In the genomic region with DNA sequence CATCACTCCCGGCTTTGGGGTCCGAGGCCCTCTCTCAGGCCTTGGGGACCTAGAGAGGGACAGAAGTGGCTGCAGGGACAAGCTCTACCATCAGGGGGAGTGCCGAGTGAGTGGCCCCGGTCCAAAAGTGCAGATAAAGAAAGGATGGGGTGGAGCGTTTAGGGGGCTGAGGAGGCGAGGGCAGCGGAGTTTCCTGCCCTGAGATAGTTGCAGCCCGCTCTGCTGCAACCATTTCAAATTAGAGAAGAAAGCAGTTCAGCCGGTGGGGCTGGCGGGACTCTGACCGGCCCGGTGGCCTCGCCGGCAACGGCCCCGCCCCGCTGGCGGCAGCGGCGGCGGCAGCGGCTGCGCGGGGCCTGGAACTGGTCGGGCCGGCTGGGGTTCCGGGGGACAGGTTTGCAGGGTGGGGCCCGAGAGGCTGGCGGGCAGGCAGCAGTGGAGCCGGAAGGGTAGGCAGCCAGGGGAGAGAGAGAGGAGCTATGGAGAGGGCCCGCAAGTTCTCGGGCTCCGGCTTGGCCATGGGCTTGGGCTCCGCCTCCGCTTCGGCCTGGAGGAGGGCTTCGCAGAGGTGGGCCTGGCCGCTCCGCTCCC, we compare ENCODE assay signal across 8 cellular contexts. TPM values are rescaled to one million over a fixed set of nuclear protein-coding genes. Genes with fewer than 3 reads are reported as not detected.
DNase-seq lines count a peak whose midpoint lies in the region; ATAC-seq and TF ChIP-seq lines count a peak whose summit lies in the region.

No MANE protein-coding gene starts in this region.

- H2AFZ ChIP-seq in MM.1S (ENCODE audit: low read length), result peak overlapping the region; percentile 82

- peaks cover 24% of the 10 kb centered on the region for H3K4me1 ChIP-seq in MM.1S (ENCODE audit: low read length)

- H3K36me3 ChIP-seq in MM.1S (replicated peaks; ENCODE audit: insufficient read depth, low read length), result no peaks in the 10 kb centered on the region

- H3K4me2 ChIP-seq in MM.1S (ENCODE audit: low read depth, low read length), result peak overlapping the region; percentile 82

- H3K9me2 ChIP-seq in MM.1S (replicated peaks; ENCODE audit: insufficient read depth, low read length), result no peaks in the 10 kb centered on the region

- ATAC-seq in GM21576 (IDR thresholded peaks at IDR 0.05; ENCODE audit: unreplicated experiment) (peak; percentile 36), left colon (peak; percentile 41)

- H4K20me1 ChIP-seq in MM.1S (ENCODE audit: insufficient read depth, low read length), result no peaks in the 10 kb centered on the region

- H3F3A ChIP-seq in MM.1S (ENCODE audit: insufficient read depth, low read length), result peaks cover 15% of the 10 kb centered on the region; the same call in 1 of the 2 replicates

- intact Hi-C loops in left colon (cut with DNase I, micrococcal nuclease), result no loop called here

- H3K9me3 ChIP-seq in MM.1S (replicated peaks; ENCODE audit: insufficient read depth, low read length), result no peaks in the 10 kb centered on the region

- peak overlapping the region; percentile 46; the same call in 1 of the 2 replicates for H3K9ac ChIP-seq in MM.1S (ENCODE audit: low read length)

- peak; percentile 58 for TF ChIP-seq CTCF in MM.1S (IDR thresholded peaks at IDR 0.05; ENCODE audit: low read length)
- TF ChIP-seq CTCF in cardiac fibroblast (IDR thresholded peaks at IDR 0.05; ENCODE audit: low read depth, low read length), result peak; percentile 75

- no peak overlapping the region for H3K27ac ChIP-seq in MM.1S (ENCODE audit: low read length)

- H3K79me2 ChIP-seq in MM.1S (ENCODE audit: low read length), result peaks cover 19% of the 10 kb centered on the region

- H3K27me3 ChIP-seq in MM.1S (replicated peaks; ENCODE audit: insufficient read depth, low read length), result no peaks in the 10 kb centered on the region

- peak; percentile 26 for DNase-seq in DMS153 treated with DMSO at 0.1 percent for 48 hours (lab: John Stamatoyannopoulos, UW; ENCODE audit: unreplicated experiment)
- DNase-seq in MM.1S, result peak; percentile 47
- peak; percentile 45 for DNase-seq in UCSD-AML1 (lab: John Stamatoyannopoulos, UW; ENCODE audit: unreplicated experiment)
- peak; percentile 47 to 53 for DNase-seq in cardiac fibroblast (ENCODE audit: low read depth in 2 of 2)
- DNase-seq in left colon, result peak; percentile 53 to 66
- peak; percentile 48 to 49 for DNase-seq in stimulated activated CD4-positive, alpha-beta T cell treated with anti-CD3 and anti-CD28 coated beads, Interleukin-2, amount 100 ng/mL, for 48 hours
- no peak for DNase-seq in putamen (ENCODE audit: low spot score)

- peak overlapping the region; percentile 65 for H3K4me3 ChIP-seq in MM.1S (ENCODE audit: low read length)
- peak overlapping the region; percentile 48 to 57 for H3K4me3 ChIP-seq in cardiac fibroblast (replicated peaks in 1 of 2; ENCODE audit: low read depth in 2 of 2, low read length in 2 of 2)

RNA-seq across cellular contexts. Expression of a gene that starts 7.6 kb away (rescaled TPM):
- 10 to 100 TPM; 69.6 to 88.9 TPM for total RNA-seq in left colon

RNA-seq across cellular contexts. Expression of a gene that starts 29.1 kb away (rescaled TPM):
- 10 to 100 TPM; 23.3 to 23.5 TPM for total RNA-seq in left colon
